In the genomic region with DNA sequence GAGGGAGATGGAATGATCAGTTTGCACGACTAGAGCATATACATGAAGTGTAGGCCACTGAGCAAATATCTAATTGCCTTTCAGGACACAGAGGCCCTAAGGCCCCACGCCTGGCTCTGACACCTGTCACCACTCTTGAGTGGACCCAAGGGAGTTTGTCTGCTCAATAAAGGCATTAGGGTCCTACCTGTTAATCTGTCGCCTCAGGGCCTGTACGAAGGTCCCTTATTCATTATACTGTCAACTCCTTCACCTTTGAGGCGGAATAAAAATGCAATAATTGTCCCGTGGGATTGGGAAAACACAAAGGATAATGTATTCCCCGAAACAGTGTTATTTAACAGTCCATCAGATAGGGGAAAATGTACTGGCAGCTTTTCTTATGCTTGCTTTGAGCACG, we compare ENCODE assay signal across 19 cellular contexts.
DNase-seq lines count a peak whose midpoint lies in the region; ATAC-seq and TF ChIP-seq lines count a peak whose summit lies in the region.
"Had no signal": no experiment of that assay in that cellular context is flagged by ENCODE, and none has a peak within 500 bp of the region (broad histone marks: within the 10 kb centered on the region; RNA-seq: fewer than 3 reads in every experiment).

No MANE protein-coding gene starts in this region.

- no peaks in the 10 kb centered on the region for H3K4me1 Mint-ChIP-seq in activated T-cell treated with anti-CD3 and anti-CD28 coated beads, Interleukin-2, amount 50 U/mL, for 24 hours (ENCODE audit: low read depth)
- H3K4me1 Mint-ChIP-seq: activated CD4-positive, alpha-beta memory T cell treated with anti-CD3 and anti-CD28 coated beads, Interleukin-2, amount 10 ng/mL, durations not matched to agents 7 days and 5 days; memory B cell; naive thymus-derived CD4-positive, alpha-beta T cell; stimulated activated memory B cell treated with anti-CD40 and anti-IgM and Interleukin-4, amounts not matched to agents 10 μg/mL and 1 μg/mL and 100 μg/mL, for 72 hours had no signal

- H3K27me3 Mint-ChIP-seq in activated T-cell treated with anti-CD3 and anti-CD28 coated beads, Interleukin-2, amount 50 U/mL, for 24 hours: peaks cover 19% of the 10 kb centered on the region

- H3K27ac Mint-ChIP-seq in activated T-cell treated with anti-CD3 and anti-CD28 coated beads, Interleukin-2, amount 50 U/mL, for 24 hours: no peak overlapping the region
- H3K27ac Mint-ChIP-seq: activated CD4-positive, alpha-beta memory T cell treated with anti-CD3 and anti-CD28 coated beads, Interleukin-2, amount 10 ng/mL, durations not matched to agents 7 days and 5 days; CD8-positive, alpha-beta T cell; memory B cell; naive thymus-derived CD4-positive, alpha-beta T cell; stimulated activated memory B cell treated with anti-CD40 and anti-IgM and Interleukin-4, amounts not matched to agents 10 μg/mL and 1 μg/mL and 100 μg/mL, for 72 hours; T-helper 2 cell treated with Interferon-gamma antibody and Interleukin-4, amounts not matched to agents 5 μg/mL and 100 μg/mL, for 36 hours; WTC11 had no signal

- intact Hi-C loops in stomach (cut with DNase I; ENCODE audit: low total_unique reads): no loop called here

- TF ChIP-seq CTCF in stomach (IDR thresholded peaks at IDR 0.05) (no peak), RWPE1 (conservative IDR thresholded peaks at IDR 0.05; ENCODE audit: low read depth) (no peak)

- H3K36me3 ChIP-seq in HAP-1 (replicated peaks) (no peaks in the 10 kb centered on the region), esophagus (ENCODE audit: control insufficient read depth in 2 of 2, insufficient read depth in 2 of 2, low read length in 1 of 2) (no peaks in the 10 kb centered on the region), stomach (no peaks in the 10 kb centered on the region)
- H3K36me3 ChIP-seq: cardiac muscle cell, pancreas, tibial artery had no signal

- TF ChIP-seq EP300 in stomach (IDR thresholded peaks at IDR 0.05): no peak

- POLR2A ChIA-PET in RWPE1 (lab: Yijun Ruan, JAX; ENCODE audit: low non-redundant PET): no interaction called here

- H3K27me3 ChIP-seq in HAP-1 (ENCODE audit: low read depth) (peaks cover 86% of the 10 kb centered on the region), esophagus (ENCODE audit: control insufficient read depth in 1 of 2, insufficient read depth in 2 of 2, low read length in 2 of 2) (no peaks in the 10 kb centered on the region), stomach (no peaks in the 10 kb centered on the region)
- H3K27me3 ChIP-seq: cardiac muscle cell, pancreas, tibial artery had no signal

- no peak overlapping the region for H3K4me3 Mint-ChIP-seq in activated T-cell treated with anti-CD3 and anti-CD28 coated beads, Interleukin-2, amount 50 U/mL, for 24 hours
- H3K4me3 Mint-ChIP-seq: activated CD4-positive, alpha-beta memory T cell treated with anti-CD3 and anti-CD28 coated beads, Interleukin-2, amount 10 ng/mL, durations not matched to agents 7 days and 5 days; CD8-positive, alpha-beta T cell; memory B cell; naive thymus-derived CD4-positive, alpha-beta T cell; stimulated activated memory B cell treated with anti-CD40 and anti-IgM and Interleukin-4, amounts not matched to agents 10 μg/mL and 1 μg/mL and 100 μg/mL, for 72 hours; T-helper 2 cell treated with Interferon-gamma antibody and Interleukin-4, amounts not matched to agents 5 μg/mL and 100 μg/mL, for 36 hours; WTC11 had no signal

- no peak for ATAC-seq in HG03045 (IDR thresholded peaks at IDR 0.05; ENCODE audit: unreplicated experiment)
- ATAC-seq: CD8-positive, alpha-beta T cell; naive thymus-derived CD4-positive, alpha-beta T cell; pancreas; stimulated activated memory B cell treated with anti-CD40 and anti-IgM and Interleukin-4, amounts not matched to agents 10 μg/mL and 1 μg/mL and 100 μg/mL, for 72 hours; WTC11 had no signal

- in situ Hi-C loops in HAP-1 (cut with MboI; ENCODE audit: low sequenced_read_pairs): no loop called here

- H3K4me1 ChIP-seq in HAP-1 (peaks cover 13% of the 10 kb centered on the region), esophagus (ENCODE audit: control insufficient read depth in 2 of 2, insufficient read depth in 2 of 2, low read length in 1 of 2) (no peaks in the 10 kb centered on the region), stomach (peaks cover 7 to 32% (median 20%) of the 10 kb centered on the region in 4 donors)
- H3K4me1 ChIP-seq: pancreas had no signal

- no peak overlapping the region for H3K4me3 ChIP-seq in HAP-1
- no peak overlapping the region for H3K4me3 ChIP-seq in esophagus (ENCODE audit: low read depth in 1 of 2, low read length in 2 of 2)
- no peak overlapping the region for H3K4me3 ChIP-seq in stomach
- H3K4me3 ChIP-seq: cardiac muscle cell, pancreas, tibial artery had no signal

- no peaks in the 10 kb centered on the region; the same call in 1 of the 2 replicates for H3K9me3 ChIP-seq in HAP-1
- no peaks in the 10 kb centered on the region for H3K9me3 ChIP-seq in esophagus (ENCODE audit: control insufficient read depth in 2 of 2, insufficient read depth in 1 of 2, low read depth in 1 of 2, low read length in 1 of 2)
- H3K9me3 ChIP-seq in stomach: no peaks in the 10 kb centered on the region
- H3K9me3 ChIP-seq: pancreas, tibial artery had no signal

- H3K36me3 Mint-ChIP-seq in activated T-cell treated with anti-CD3 and anti-CD28 coated beads, Interleukin-2, amount 50 U/mL, for 24 hours (ENCODE audit: low read depth): no peaks in the 10 kb centered on the region
- H3K36me3 Mint-ChIP-seq: CD8-positive, alpha-beta T cell; memory B cell; naive thymus-derived CD4-positive, alpha-beta T cell; stimulated activated memory B cell treated with anti-CD40 and anti-IgM and Interleukin-4, amounts not matched to agents 10 μg/mL and 1 μg/mL and 100 μg/mL, for 72 hours; WTC11 had no signal

- DNase-seq in HAP-1 (ENCODE audit: low spot score in 2 of 2) (peak; percentile 68 to 74), NCI-H2107 (lab: John Stamatoyannopoulos, UW) (peak; percentile 24), stomach (no peak), RWPE1 (ENCODE audit: low spot score) (no peak)
- no peak for DNase-seq in activated T-cell treated with anti-CD3 and anti-CD28 coated beads, Interleukin-2, amount 50 U/mL, for 24 hours
- DNase-seq: activated CD4-positive, alpha-beta memory T cell treated with anti-CD3 and anti-CD28 coated beads, Interleukin-2, amount 10 ng/mL, durations not matched to agents 7 days and 5 days; activated naive CD4-positive, alpha-beta T cell; CD8-positive, alpha-beta T cell; naive thymus-derived CD4-positive, alpha-beta T cell; pancreas; stimulated activated CD4-positive, alpha-beta T cell treated with anti-CD3 and anti-CD28 coated beads, Interleukin-1b, Interleukin-23, amount 100 ng/mL, for 48 hours; tibial artery had no signal

- TF ChIP-seq POLR2A in stomach (IDR thresholded peaks at IDR 0.05): no peak

- no peaks in the 10 kb centered on the region for H3K9me3 Mint-ChIP-seq in activated T-cell treated with anti-CD3 and anti-CD28 coated beads, Interleukin-2, amount 50 U/mL, for 24 hours
- H3K9me3 Mint-ChIP-seq: activated CD4-positive, alpha-beta memory T cell treated with anti-CD3 and anti-CD28 coated beads, Interleukin-2, amount 10 ng/mL, durations not matched to agents 7 days and 5 days; CD8-positive, alpha-beta T cell; memory B cell; T-helper 2 cell treated with Interferon-gamma antibody and Interleukin-4, amounts not matched to agents 5 μg/mL and 100 μg/mL, for 36 hours had no signal

- WGBS in esophagus, 2 donors: 88% methylated on average over 8 of the region's 8 CpGs
- WGBS in stomach, 5 donors: 82 to 91% (median 87%) methylated on average over 8 of the region's 8 CpGs

- CTCF ChIA-PET in RWPE1 (lab: Yijun Ruan, JAX): no interaction called here

- H3K27ac ChIP-seq in esophagus (ENCODE audit: low read depth in 2 of 2, low read length in 1 of 2) (peak overlapping the region; percentile 28 to 42), stomach (peak overlapping the region in 4 of 5 donors; percentile 34 to 64 (median 46)), RWPE1 (no peak overlapping the region)
- H3K27ac ChIP-seq: cardiac muscle cell, pancreas, tibial artery had no signal

Comparison
In these comparisons a context has a peak if more than half of its experiments do, and no peak if none do; other contexts are left out.
1. DNase-seq: peak in HAP-1 (2 of 2) and NCI-H2107 (single experiment); none in stomach (single experiment), activated T-cell treated with anti-CD3 and anti-CD28 coated beads, Interleukin-2, amount 50 U/mL, for 24 hours (single experiment) and RWPE1 (single experiment).